25 cellular contexts compared by ENCODE assay signal in the genomic region with DNA sequence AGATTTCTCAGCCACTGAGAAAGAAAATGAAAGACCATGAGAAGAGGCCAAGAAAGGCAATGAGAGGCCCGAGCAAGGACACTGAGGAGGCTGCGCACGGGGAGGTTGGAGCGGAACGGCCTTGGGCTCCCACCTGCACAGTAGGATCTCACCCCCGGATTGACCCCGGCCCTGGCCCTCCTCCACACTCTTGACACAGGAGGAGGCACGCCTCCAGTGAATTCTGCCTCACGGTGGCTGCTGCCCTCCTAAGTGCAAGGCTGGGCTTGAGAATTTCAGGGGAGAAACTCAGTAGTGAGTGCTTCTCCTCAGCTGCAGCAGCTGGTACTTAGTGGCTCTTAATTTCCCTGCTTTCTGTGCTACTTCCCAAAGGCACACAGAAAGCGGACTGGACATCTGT. TPM values are rescaled to one million over a fixed set of nuclear protein-coding genes. Genes with fewer than 3 reads are reported as not detected.
"Had no signal": no experiment of that assay in that cellular context is flagged by ENCODE, and none has a peak within 500 bp of the region (broad histone marks: within the 10 kb centered on the region; RNA-seq: fewer than 3 reads in every experiment).

No MANE protein-coding gene starts in this region.

- H2AFZ ChIP-seq: hepatocyte, parathyroid adenoma had no signal

- ATAC-seq: activated T-cell treated with anti-CD3 and anti-CD28 coated beads, Interleukin-2, amount 50 U/mL, for 72 hours; stimulated activated naive CD8-positive, alpha-beta T cell treated with anti-CD3 and anti-CD28 coated beads, Interleukin-15, Interleukin-2, amounts not matched to agents 100 U/mL and 50 U/mL, for 24 hours had no signal

- H3K27me3 ChIP-seq: breast epithelium, hepatocyte, upper lobe of left lung had no signal

- H3K4me1 Mint-ChIP-seq: endodermal cell had no signal

- H3K9ac ChIP-seq: parathyroid adenoma had no signal

- H3K27me3 Mint-ChIP-seq: activated CD4-positive, alpha-beta memory T cell treated with anti-CD3 and anti-CD28 coated beads, Interleukin-2, amount 10 ng/mL, durations not matched to agents 7 days and 5 days; activated naive CD8-positive, alpha-beta T cell had no signal

- H3K4me1 ChIP-seq: breast epithelium had no signal

- H3K4me3 ChIP-seq: breast epithelium, hepatocyte, upper lobe of left lung had no signal

- H3K4me3 Mint-ChIP-seq: activated CD4-positive, alpha-beta memory T cell treated with anti-CD3 and anti-CD28 coated beads, Interleukin-2, amount 10 ng/mL, durations not matched to agents 7 days and 5 days; activated naive CD8-positive, alpha-beta T cell; activated T-cell treated with anti-CD3 and anti-CD28 coated beads, Interleukin-2, amount 50 U/mL, for 72 hours; endodermal cell; immature natural killer cell; T-helper 1 cell treated with Interleukin-12 subunit alpha and Interleukin-12 subunit beta and Interleukin-4 antibody, amounts not matched to agents 30 μg/mL and 1 μg/mL, for 36 hours had no signal

- DNase-seq: activated CD4-positive, alpha-beta memory T cell treated with anti-CD3 and anti-CD28 coated beads, Interleukin-2, amount 10 ng/mL, durations not matched to agents 7 days and 5 days; activated CD4-positive, alpha-beta T cell treated with anti-CD3 and anti-CD28 coated beads for 48 hours; activated CD4-positive, CD25-positive, alpha-beta regulatory T cell; activated effector memory CD4-positive, alpha-beta T cell treated with anti-CD3 and anti-CD28 coated beads, Interleukin-2, amount 50 U/mL, for 16 hours; activated T-cell treated with anti-CD3 and anti-CD28 coated beads, Interleukin-2, amount 50 U/mL, for 72 hours; amniotic stem cell; cortex of kidney; endodermal cell; immature natural killer cell; midbrain; nucleus accumbens; stimulated activated CD4-positive, alpha-beta T cell treated with anti-CD3 and anti-CD28 coated beads, Interleukin-4, amount 100 ng/mL, for 24 hours; stimulated activated naive CD8-positive, alpha-beta T cell treated with anti-CD3 and anti-CD28 coated beads, Interleukin-15, Interleukin-2, amounts not matched to agents 100 U/mL and 50 U/mL, for 24 hours; upper lobe of left lung had no signal

- H3K9me3 Mint-ChIP-seq: activated CD4-positive, alpha-beta memory T cell treated with anti-CD3 and anti-CD28 coated beads, Interleukin-2, amount 10 ng/mL, durations not matched to agents 7 days and 5 days; activated T-cell treated with anti-CD3 and anti-CD28 coated beads, Interleukin-2, amount 50 U/mL, for 72 hours; endodermal cell; immature natural killer cell; T-helper 1 cell treated with Interleukin-12 subunit alpha and Interleukin-12 subunit beta and Interleukin-4 antibody, amounts not matched to agents 30 μg/mL and 1 μg/mL, for 36 hours had no signal

- H3K27ac Mint-ChIP-seq: activated CD4-positive, alpha-beta memory T cell treated with anti-CD3 and anti-CD28 coated beads, Interleukin-2, amount 10 ng/mL, durations not matched to agents 7 days and 5 days; activated naive CD8-positive, alpha-beta T cell; endodermal cell had no signal

- H3K9me3 ChIP-seq: breast epithelium, upper lobe of left lung had no signal

- H3K27ac ChIP-seq: breast epithelium, epithelial cell of prostate, parathyroid adenoma had no signal

- H3K4me2 ChIP-seq: hepatocyte had no signal

RNA-seq across cellular contexts. Expression of gene CAPN11, which starts 49.4 kb away (rescaled TPM):
- total RNA-seq: cerebellum, fibroblast of villous mesenchyme, kidney epithelial cell, SK-MEL-5 had no signal
- polyA plus RNA-seq: neural cell had no signal
